9 cellular contexts compared by ENCODE assay signal in genomic region chr12:93060666-93061413, GRCh38.
DNase-seq lines count a peak whose midpoint lies in the region; ATAC-seq and TF ChIP-seq lines count a peak whose summit lies in the region.
"Had no signal": no experiment of that assay in that cellular context is flagged by ENCODE, and none has a peak within 500 bp of the region (broad histone marks: within the 10 kb centered on the region; RNA-seq: fewer than 3 reads in every experiment).

No MANE protein-coding gene starts in this region.

- peak overlapping the region; percentile 12 to 53 for H3K27ac ChIP-seq in esophagus (ENCODE audit: low read depth in 2 of 2, low read length in 1 of 2)
- H3K27ac ChIP-seq in WERI-Rb-1 = no peak overlapping the region
- H3K27ac ChIP-seq in suprapubic skin = no peak overlapping the region

- peaks cover 0 to 4% of the 10 kb centered on the region in 2 donors for H3K4me1 ChIP-seq in esophagus (ENCODE audit: control insufficient read depth in 2 of 2, insufficient read depth in 2 of 2, low read length in 1 of 2)
- peaks cover 12% of the 10 kb centered on the region for H3K4me1 ChIP-seq in suprapubic skin

- 53 to 61% methylated on average over 8 of the region's 8 CpGs for WGBS in esophagus, 2 donors
- 51% methylated on average over 8 of the region's 8 CpGs for WGBS in suprapubic skin

- DNase-seq in GM03348 (ENCODE audit: low spot score) = peak; percentile 60
- peak; percentile 38 for DNase-seq in MV-4-11 (lab: John Stamatoyannopoulos, UW)
- no peak for DNase-seq in skeletal muscle cell (ENCODE audit: low read depth)
- DNase-seq in ecto neural progenitor cell (ENCODE audit: low spot score) = no peak
- DNase-seq in WERI-Rb-1 = no peak
- no peak for DNase-seq in suprapubic skin (ENCODE audit: low spot score in 2 of 2)

- no peak for TF ChIP-seq EP300 in suprapubic skin (IDR thresholded peaks at IDR 0.05)

- H3K27me3 ChIP-seq in esophagus (ENCODE audit: control insufficient read depth in 1 of 2, insufficient read depth in 2 of 2, low read length in 2 of 2) = no peaks in the 10 kb centered on the region
- H3K27me3 ChIP-seq in WERI-Rb-1 (ENCODE audit: insufficient read depth, low read depth, severe bottlenecking) = no peaks in the 10 kb centered on the region
- peaks cover 3% of the 10 kb centered on the region for H3K27me3 ChIP-seq in suprapubic skin

- H3K36me3 ChIP-seq in esophagus (ENCODE audit: control insufficient read depth in 2 of 2, insufficient read depth in 2 of 2, low read length in 1 of 2) (no peaks in the 10 kb centered on the region), WERI-Rb-1 (no peaks in the 10 kb centered on the region), suprapubic skin (no peaks in the 10 kb centered on the region)

- H3K4me3 ChIP-seq in esophagus (ENCODE audit: low read depth in 1 of 2, low read length in 2 of 2) (no peak overlapping the region), skeletal muscle cell (ENCODE audit: low read depth, low read length) (peak overlapping the region; percentile 22), WERI-Rb-1 (ENCODE audit: low read depth, low read length) (no peak overlapping the region), suprapubic skin (no peak overlapping the region)

- TF ChIP-seq CTCF in WERI-Rb-1 (IDR thresholded peaks at IDR 0.05; ENCODE audit: low read depth, low read length) = no peak
- no peak for TF ChIP-seq CTCF in suprapubic skin (IDR thresholded peaks at IDR 0.05)

- no peak for TF ChIP-seq POLR2A in suprapubic skin (IDR thresholded peaks at IDR 0.05)

- ATAC-seq in GM21717 (IDR thresholded peaks at IDR 0.05; ENCODE audit: unreplicated experiment) = peak; percentile 44
- ATAC-seq: HCT116 had no signal

- H3K9me3 ChIP-seq in esophagus (ENCODE audit: control insufficient read depth in 2 of 2, insufficient read depth in 1 of 2, low read depth in 1 of 2, low read length in 1 of 2) = no peaks in the 10 kb centered on the region
- H3K9me3 ChIP-seq in WERI-Rb-1 (ENCODE audit: severe bottlenecking) = no peaks in the 10 kb centered on the region
- no peaks in the 10 kb centered on the region for H3K9me3 ChIP-seq in suprapubic skin

Comparison
In these comparisons a context has a peak if more than half of its experiments do, and no peak if none do; other contexts are left out.
1. DNase-seq: peak in GM03348 (single experiment) and MV-4-11 (single experiment); none in skeletal muscle cell (single experiment), ecto neural progenitor cell (single experiment), WERI-Rb-1 (single experiment) and suprapubic skin (0 of 2).
2. H3K27ac ChIP-seq: peak in esophagus (2 of 2); none in WERI-Rb-1 (single experiment) and suprapubic skin (single experiment).